8 cellular contexts compared by ENCODE assay signal in genomic region chr6:79947191-79948173, GRCh38. TPM values are rescaled to one million over a fixed set of nuclear protein-coding genes. Genes with fewer than 3 reads are reported as not detected.
A peak's percentile ranks its signal among the peaks of the same experiment; 100 is the strongest.
DNase-seq lines count a peak whose midpoint lies in the region; ATAC-seq and TF ChIP-seq lines count a peak whose summit lies in the region.

ELOVL4 (minus strand) TSS chr6:79947553; CDS start chr6:79947279, 274 bp downstream.

- H3K4me3 Mint-ChIP-seq in activated CD4-positive, alpha-beta memory T cell treated with anti-CD3 and anti-CD28 coated beads for 36 hours: peak within 1 kb of the TSS; percentile 79

- no peak within 1 kb of the TSS for H3K27ac ChIP-seq in ectodermal cell (ENCODE audit: insufficient read depth, low read depth, low read length, poor library complexity, severe bottlenecking)
- no peak within 1 kb of the TSS for H3K27ac ChIP-seq in lung (ENCODE audit: low read depth in 1 of 2, low read length in 1 of 2)

- H3K27me3 ChIP-seq in ectodermal cell (ENCODE audit: control insufficient read depth, insufficient read depth, low read length, poor library complexity, severe bottlenecking) (peaks cover 30% of the 10 kb centered on the region), lung (ENCODE audit: control insufficient read depth, insufficient read depth) (no peaks in the 10 kb centered on the region)

- 1% methylated on average over 82 to 84 of the region's 84 CpGs for WGBS in ectodermal cell, 2 experiments
- 2% methylated on average over 72 to 84 of the region's 84 CpGs for WGBS in lung, 2 donors

- H3K4me3 ChIP-seq in ectodermal cell (ENCODE audit: insufficient read depth, low read depth, low read length) (peak within 1 kb of the TSS; percentile 60), lung (peak within 1 kb of the TSS; percentile 49)

- H3K36me3 ChIP-seq in ES-I3 (ENCODE audit: insufficient read depth, low read length) (no peaks in the 10 kb centered on the region), ectodermal cell (ENCODE audit: control insufficient read depth, insufficient read depth, low read length) (no peaks in the 10 kb centered on the region), lung (ENCODE audit: control insufficient read depth in 2 of 2, insufficient read depth in 2 of 2, low read length in 2 of 2) (no peaks in the 10 kb centered on the region)

- no peak for TF ChIP-seq CTCF in lung (IDR thresholded peaks at IDR 0.05; ENCODE audit: control extremely low read depth, extremely low read depth)

- H3K27me3 Mint-ChIP-seq in activated CD4-positive, alpha-beta memory T cell treated with anti-CD3 and anti-CD28 coated beads for 36 hours: peaks cover 32% of the 10 kb centered on the region

- H3K9ac ChIP-seq in ES-I3 (ENCODE audit: low read depth, low read length): peak within 1 kb of the TSS; percentile 86

- peaks cover 15% of the 10 kb centered on the region for H3K4me1 Mint-ChIP-seq in activated CD4-positive, alpha-beta memory T cell treated with anti-CD3 and anti-CD28 coated beads for 36 hours (ENCODE audit: low read depth)

- peak; percentile 54 for ATAC-seq in HG02852 (IDR thresholded peaks at IDR 0.05; ENCODE audit: unreplicated experiment)
- ATAC-seq in lung (ENCODE audit: insufficient read depth, low FRiP score): peak; percentile 70
- no peak for ATAC-seq in HG03457 (IDR thresholded peaks at IDR 0.05; ENCODE audit: unreplicated experiment)

- peak; percentile 91 for DNase-seq in NCI-H2171 (lab: John Stamatoyannopoulos, UW)
- peak; percentile 78 for DNase-seq in activated CD4-positive, alpha-beta memory T cell treated with anti-CD3 and anti-CD28 coated beads for 36 hours
- no peak for DNase-seq in lung (ENCODE audit: low spot score)
- DNase-seq in stimulated activated CD4-positive, alpha-beta T cell treated with anti-CD3 and anti-CD28 coated beads, Interleukin-4, amount 100 ng/mL, for 48 hours (ENCODE audit: low read depth in 2 of 2): peak; percentile 24 to 52

- H3K9me3 ChIP-seq in ES-I3 (ENCODE audit: control insufficient read depth, insufficient read depth, low read length) (no peaks in the 10 kb centered on the region), ectodermal cell (ENCODE audit: control insufficient read depth, low read length) (no peaks in the 10 kb centered on the region), lung (ENCODE audit: control insufficient read depth in 2 of 2, insufficient read depth in 1 of 2, low read length in 1 of 2) (no peaks in the 10 kb centered on the region)

- CTCF ChIA-PET in activated CD4-positive, alpha-beta memory T cell treated with anti-CD3 and anti-CD28 coated beads for 36 hours (lab: Charles Lee): interaction anchor here (0.8 to 1.9 kb wide), 8 partner anchors 10 to 148 kb away, joined by 3 to 12 read pairs (median 4); no protein-coding TSS in a partner anchor

- intact Hi-C loops in activated CD4-positive, alpha-beta memory T cell treated with anti-CD3 and anti-CD28 coated beads for 36 hours (cut with micrococcal nuclease): loop anchor here (1.0 to 5.0 kb wide), 3 partner anchors 159 to 1805 kb away; partner anchors contain the start of genes BCKDHB and TENT5A

- H3K4me1 ChIP-seq in ES-I3 (ENCODE audit: insufficient read depth, low read length) (peaks cover 20% of the 10 kb centered on the region), ectodermal cell (ENCODE audit: control insufficient read depth, insufficient read depth, low read length) (peaks cover 13% of the 10 kb centered on the region), lung (ENCODE audit: control insufficient read depth in 2 of 2, insufficient read depth in 2 of 2, low read length in 2 of 2) (peaks cover 0 to 5% of the 10 kb centered on the region in 2 donors)

- no peaks in the 10 kb centered on the region for H3K36me3 Mint-ChIP-seq in activated CD4-positive, alpha-beta memory T cell treated with anti-CD3 and anti-CD28 coated beads for 36 hours

- no peak within 1 kb of the TSS for H3K27ac Mint-ChIP-seq in activated CD4-positive, alpha-beta memory T cell treated with anti-CD3 and anti-CD28 coated beads for 36 hours

- POLR2A ChIA-PET in activated CD4-positive, alpha-beta memory T cell treated with anti-CD3 and anti-CD28 coated beads for 36 hours (lab: Charles Lee): interaction anchor here (0.5 to 0.9 kb wide), 2 partner anchors 21 to 56 kb away, joined by 3 to 4 read pairs; no protein-coding TSS in a partner anchor

- no peaks in the 10 kb centered on the region for H3K9me3 Mint-ChIP-seq in activated CD4-positive, alpha-beta memory T cell treated with anti-CD3 and anti-CD28 coated beads for 36 hours

RNA-seq across cellular contexts. Expression of gene ELOVL4, which starts in this region (rescaled TPM):
- total RNA-seq in activated CD4-positive, alpha-beta memory T cell treated with anti-CD3 and anti-CD28 coated beads for 36 hours: 1 to 10 TPM; 1.3 to 1.6 TPM
- polyA plus RNA-seq in ectodermal cell (2013, experiment 1 of 4): 10.9 TPM
- polyA plus RNA-seq in ectodermal cell (2013, experiment 2 of 4): 14.0 TPM
- polyA plus RNA-seq in ectodermal cell (2013, experiment 3 of 4): 9.4 TPM
- 10.6 TPM for polyA plus RNA-seq in ectodermal cell (2013, experiment 4 of 4)
- 1 to 10 TPM in 1 of 2 donors, under 1 TPM in 1; 0.28 to 1.4 TPM for total RNA-seq in lung
- under 1 TPM; 0.22 to 0.24 TPM for polyA plus RNA-seq in lung
